Comparison of ENCODE assay signal across 11 cellular contexts in the genomic region with DNA sequence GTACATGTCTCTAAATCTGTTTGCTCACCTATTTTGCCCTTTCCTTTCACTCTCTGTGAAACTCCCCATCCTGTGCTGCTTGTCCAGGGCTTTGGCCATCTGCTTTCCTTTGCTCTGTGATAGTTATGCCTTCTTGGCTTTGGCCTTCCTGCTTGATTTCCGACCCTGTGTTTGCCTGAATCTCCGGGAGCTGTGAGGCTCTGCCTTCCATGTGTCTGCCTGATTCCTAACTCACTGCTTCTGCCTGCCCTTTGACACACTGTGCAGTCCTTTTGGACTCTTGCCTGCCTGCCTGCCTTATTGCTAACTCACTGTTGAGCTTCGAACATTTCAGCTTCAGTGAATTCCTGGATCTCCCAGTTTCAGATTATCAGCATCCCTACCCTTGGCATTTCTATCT.
A peak's percentile ranks its signal among the peaks of the same experiment; 100 is the strongest.
DNase-seq lines count a peak whose midpoint lies in the region; ATAC-seq, FAIRE-seq and TF ChIP-seq lines count a peak whose summit lies in the region.
"Had no signal": no experiment of that assay in that cellular context is flagged by ENCODE, and none has a peak within 500 bp of the region (broad histone marks: within the 10 kb centered on the region; RNA-seq: fewer than 3 reads in every experiment).

No MANE protein-coding gene starts in this region.

- H4K20me1 ChIP-seq in HepG2 (ENCODE audit: insufficient read depth, low read length): no peaks in the 10 kb centered on the region

- no TSS peak for BruUV-seq in HepG2 (replicated peaks; lab: Mats Ljungman, UMichigan)

- POLR2A ChIA-PET in HepG2 (lab: Yijun Ruan, JAX): no interaction called here

- intact Hi-C loops in HepG2 (cut with micrococcal nuclease; ENCODE audit: unreplicated experiment): no loop called here

- FAIRE-seq in HepG2 (lab: Jason Lieb, UNC): no peak
- FAIRE-seq: keratinocyte had no signal

- no peak overlapping the region for H3K4me2 ChIP-seq in HepG2 (ENCODE audit: low read depth, low read length)

- H3K4me1 ChIP-seq in HepG2 (ENCODE audit: insufficient read depth, low read length): no peaks in the 10 kb centered on the region
- H3K4me1 ChIP-seq: gastrocnemius medialis had no signal

- CTCF ChIA-PET in HepG2 (lab: Yijun Ruan, JAX; ENCODE audit: low intra/inter-chr PET ratio, low total read pairs): no interaction called here

- H3K79me2 ChIP-seq in HepG2 (ENCODE audit: insufficient read depth, low read length): no peaks in the 10 kb centered on the region

- H3K9me3 ChIP-seq in HepG2 (ENCODE audit: low read length): no peaks in the 10 kb centered on the region
- H3K9me3 ChIP-seq: gastrocnemius medialis had no signal

- TF ChIP-seq RAD21 in HepG2 (CRISPR knock-in tag; IDR thresholded peaks at IDR 0.05): no peak

- TF ChIP-seq POLR2A in HepG2 (IDR thresholded peaks at IDR 0.05; ENCODE audit: insufficient read depth in 1 of 2, low read depth in 2 of 2, low read length in 2 of 2): no peak

- in situ Hi-C loops in HepG2 (cut with HindIII; ENCODE audit: extremely low pct_ligation_motif_present, low pct_unique_long_range_greater_than_20kb): no loop called here

- H2AFZ ChIP-seq in HepG2 (ENCODE audit: low read length): no peak overlapping the region

- H3K4me3 ChIP-seq in epithelial cell of proximal tubule (ENCODE audit: low read depth, low read length): no peak overlapping the region
- H3K4me3 ChIP-seq in HepG2 (replicated peaks in 1 of 3; ENCODE audit: insufficient read depth in 1 of 3, low read depth in 2 of 3, low read length in 3 of 3): no peak overlapping the region
- H3K4me3 ChIP-seq: gastrocnemius medialis had no signal

- ATAC-seq in HepG2 (peak; percentile 62), HG02870 (IDR thresholded peaks at IDR 0.05; ENCODE audit: unreplicated experiment) (no peak)
- ATAC-seq: gastrocnemius medialis had no signal

- H3K27me3 ChIP-seq in HepG2 (ENCODE audit: control insufficient read depth in 1 of 2, insufficient read depth in 2 of 2, low read length in 2 of 2): no peaks in the 10 kb centered on the region
- H3K27me3 ChIP-seq: gastrocnemius medialis had no signal

- no peak for TF ChIP-seq EP300 in HepG2 (IDR thresholded peaks at IDR 0.05; ENCODE audit: low read depth in 2 of 2, low read length in 2 of 2)
- TF ChIP-seq EP300 in HepG2 (CRISPR knock-in tag; IDR thresholded peaks at IDR 0.05; ENCODE audit: borderline replicate concordance): no peak

- peak; percentile 55 for DNase-seq in epithelial cell of proximal tubule (ENCODE audit: low read depth)
- DNase-seq in HepG2 (ENCODE audit: low spot score): no peak
- peak; percentile 57 for DNase-seq in stromal cell of bone marrow (ENCODE audit: low read depth)
- DNase-seq in NCI-H345 treated with DMSO at 0.1 percent for 48 hours (lab: John Stamatoyannopoulos, UW; ENCODE audit: unreplicated experiment): no peak
- DNase-seq in NCI-H2171 (lab: John Stamatoyannopoulos, UW): no peak
- DNase-seq: activated naive CD4-positive, alpha-beta T cell treated with anti-CD3 and anti-CD28 coated beads, Interleukin-2, amount 10 ng/mL, durations not matched to agents 7 days and 5 days; CD4-positive, alpha-beta memory T cell had no signal

- TF ChIP-seq CTCF in epithelial cell of proximal tubule (conservative IDR thresholded peaks at IDR 0.05; ENCODE audit: low read depth, low read length) (no peak), HepG2 (CRISPR knock-in tag; IDR thresholded peaks at IDR 0.05) (no peak)

- H3K9ac ChIP-seq in HepG2 (ENCODE audit: insufficient read depth, low read depth, low read length): no peak overlapping the region

- no peaks in the 10 kb centered on the region for H3K36me3 ChIP-seq in HepG2 (replicated peaks in 1 of 2; ENCODE audit: control insufficient read depth in 1 of 2, insufficient read depth in 2 of 2, low read length in 2 of 2)
- H3K36me3 ChIP-seq: gastrocnemius medialis had no signal

- no peak overlapping the region for H3K27ac ChIP-seq in HepG2 (ENCODE audit: extremely low read length, insufficient read depth, low read length)
- H3K27ac ChIP-seq: gastrocnemius medialis had no signal

- 4% methylated on average over 3 of the region's 3 CpGs for WGBS in HepG2 (ENCODE audit: low lambda C conversion rate)

TF ChIP-seq in PFSK-1, 5 proteins besides CTCF, POLR2A, EP300 and RAD21:
- TF ChIP-seq, protein P1, sequence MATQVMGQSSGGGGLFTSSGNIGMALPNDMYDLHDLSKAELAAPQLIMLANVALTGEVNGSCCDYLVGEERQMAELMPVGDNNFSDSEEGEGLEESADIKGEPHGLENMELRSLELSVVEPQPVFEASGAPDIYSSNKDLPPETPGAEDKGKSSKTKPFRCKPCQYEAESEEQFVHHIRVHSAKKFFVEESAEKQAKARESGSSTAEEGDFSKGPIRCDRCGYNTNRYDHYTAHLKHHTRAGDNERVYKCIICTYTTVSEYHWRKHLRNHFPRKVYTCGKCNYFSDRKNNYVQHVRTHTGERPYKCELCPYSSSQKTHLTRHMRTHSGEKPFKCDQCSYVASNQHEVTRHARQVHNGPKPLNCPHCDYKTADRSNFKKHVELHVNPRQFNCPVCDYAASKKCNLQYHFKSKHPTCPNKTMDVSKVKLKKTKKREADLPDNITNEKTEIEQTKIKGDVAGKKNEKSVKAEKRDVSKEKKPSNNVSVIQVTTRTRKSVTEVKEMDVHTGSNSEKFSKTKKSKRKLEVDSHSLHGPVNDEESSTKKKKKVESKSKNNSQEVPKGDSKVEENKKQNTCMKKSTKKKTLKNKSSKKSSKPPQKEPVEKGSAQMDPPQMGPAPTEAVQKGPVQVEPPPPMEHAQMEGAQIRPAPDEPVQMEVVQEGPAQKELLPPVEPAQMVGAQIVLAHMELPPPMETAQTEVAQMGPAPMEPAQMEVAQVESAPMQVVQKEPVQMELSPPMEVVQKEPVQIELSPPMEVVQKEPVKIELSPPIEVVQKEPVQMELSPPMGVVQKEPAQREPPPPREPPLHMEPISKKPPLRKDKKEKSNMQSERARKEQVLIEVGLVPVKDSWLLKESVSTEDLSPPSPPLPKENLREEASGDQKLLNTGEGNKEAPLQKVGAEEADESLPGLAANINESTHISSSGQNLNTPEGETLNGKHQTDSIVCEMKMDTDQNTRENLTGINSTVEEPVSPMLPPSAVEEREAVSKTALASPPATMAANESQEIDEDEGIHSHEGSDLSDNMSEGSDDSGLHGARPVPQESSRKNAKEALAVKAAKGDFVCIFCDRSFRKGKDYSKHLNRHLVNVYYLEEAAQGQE (IDR thresholded peaks at IDR 0.05; ENCODE audit: insufficient read depth in 1 of 2, low read depth in 2 of 2, low read length in 2 of 2): peak in 1 of 2 experiments; percentile 53; a peak in 1 of 4 replicates
- TF ChIP-seq SIN3A (IDR thresholded peaks at IDR 0.05; ENCODE audit: borderline replicate concordance, insufficient read depth, low read length) (0 out of 2 replicates have a peak, but pooled peaks have one; percentile 23), TAF1 (IDR thresholded peaks at IDR 0.05; ENCODE audit: borderline replicate concordance, insufficient read depth, low read length) (no peak)

TF ChIP-seq in HepG2, 621 proteins besides CTCF, POLR2A, EP300 and RAD21:
- TF ChIP-seq ZBTB7A (CRISPR knock-in tag; IDR thresholded peaks at IDR 0.05) (no peak), REL (CRISPR knock-in tag; conservative IDR thresholded peaks at IDR 0.05) (no peak), ARHGAP35 (CRISPR knock-in tag; IDR thresholded peaks at IDR 0.05; ENCODE audit: borderline replicate concordance) (no peak)
TF ChIP-seq in HepG2: peak in this region for 0.

Comparison
In these comparisons a context has a peak if more than half of its experiments do, and no peak if none do; other contexts are left out.
1. DNase-seq: peak in epithelial cell of proximal tubule (single experiment) and stromal cell of bone marrow (single experiment); none in HepG2 (single experiment), NCI-H345 treated with DMSO at 0.1 percent for 48 hours (single experiment) and NCI-H2171 (single experiment).